ENCODE assay signal across 19 cellular contexts in genomic region chr6:157466340-157466643, GRCh38.
DNase-seq lines count a peak whose midpoint lies in the region; ATAC-seq, FAIRE-seq and TF ChIP-seq lines count a peak whose summit lies in the region.
"Had no signal": no experiment of that assay in that cellular context is flagged by ENCODE, and none has a peak within 500 bp of the region (broad histone marks: within the 10 kb centered on the region; RNA-seq: fewer than 3 reads in every experiment).

No MANE protein-coding gene starts in this region.

- H3K9ac ChIP-seq in K562 (ENCODE audit: insufficient read depth in 1 of 2, low read depth in 2 of 2, low read length in 2 of 2) (peak overlapping the region in 1 of 2 experiments; percentile 69; a peak in 2 of 4 replicates), neuronal stem cell (ENCODE audit: low read depth, low read length, poor library complexity) (peak overlapping the region; percentile 56)
- H3K9ac ChIP-seq: BLaER1 treated with 17β-estradiol and CSF1 and Interleukin-3, amounts not matched to agents 10 nM and 100 nM; GM23248 had no signal

- no peak overlapping the region for H3K4me2 ChIP-seq in K562 (ENCODE audit: insufficient read depth, low read length)
- H3K4me2 ChIP-seq in neuronal stem cell (ENCODE audit: insufficient read depth, low read length, poor library complexity, severe bottlenecking): no peak overlapping the region

- H2AFZ ChIP-seq in K562 (ENCODE audit: low read depth, low read length): no peak overlapping the region
- no peak overlapping the region for H2AFZ ChIP-seq in neuronal stem cell (ENCODE audit: low read length)
- H2AFZ ChIP-seq: GM23248 had no signal

- no peak for ATAC-seq in K562
- ATAC-seq: GM12878 had no signal

- H3K14ac ChIP-seq in neuronal stem cell (ENCODE audit: low read length): no peak overlapping the region

- peak overlapping the region; percentile 71 for H2AK5ac ChIP-seq in neuronal stem cell (ENCODE audit: low read depth, low read length)

- TF ChIP-seq POLR2A in K562 (conservative IDR thresholded peaks at IDR 0.05): no peak
- TF ChIP-seq POLR2A in uterus (IDR thresholded peaks at IDR 0.05): no peak
- no peak for TF ChIP-seq POLR2A in H54 (IDR thresholded peaks at IDR 0.05; ENCODE audit: low read depth, low read length)

- no peaks in the 10 kb centered on the region for H3K9me1 ChIP-seq in K562 (ENCODE audit: control insufficient read depth, insufficient read depth, low read length)

- H4K8ac ChIP-seq in neuronal stem cell (ENCODE audit: low read depth, low read length): no peak overlapping the region

- H3K36me3 ChIP-seq in K562 (ENCODE audit: control insufficient read depth, insufficient read depth, low read length) (no peaks in the 10 kb centered on the region), neuronal stem cell (replicated peaks in 1 of 2; ENCODE audit: control insufficient read depth in 2 of 2, insufficient read depth in 2 of 2, low read length in 2 of 2) (no peaks in the 10 kb centered on the region), uterus (no peaks in the 10 kb centered on the region)
- H3K36me3 ChIP-seq: BLaER1 treated with 17β-estradiol and CSF1 and Interleukin-3, amounts not matched to agents 10 nM and 100 nM had no signal

- no peak for TF ChIP-seq RAD21 in K562 (CRISPR knock-in tag; conservative IDR thresholded peaks at IDR 0.05 in 1 of 2, IDR thresholded peaks at IDR 0.05 in 1 of 2)

- no peaks in the 10 kb centered on the region for H4K20me1 ChIP-seq in K562 (replicated peaks; ENCODE audit: control insufficient read depth, insufficient read depth, low read length)
- H4K20me1 ChIP-seq: BLaER1 treated with 17β-estradiol and CSF1 and Interleukin-3, amounts not matched to agents 10 nM and 100 nM had no signal

- peaks cover 40% of the 10 kb centered on the region for H3K4me1 Mint-ChIP-seq in activated CD4-positive, alpha-beta T cell treated with anti-CD3 and anti-CD28 coated beads, Interleukin-2, amount 10 ng/mL, durations not matched to agents 24 days and 14 days

- intact Hi-C loops in activated CD4-positive, alpha-beta T cell treated with anti-CD3 and anti-CD28 coated beads, Interleukin-2, amount 10 ng/mL, durations not matched to agents 24 days and 14 days (cut with micrococcal nuclease): loop anchor here (10.0 kb wide), 1 partner anchor 479 kb away; no protein-coding TSS in a partner anchor
- intact Hi-C loops in K562 (cut with micrococcal nuclease): no loop called here
- intact Hi-C loops in uterus (cut with DNase I; ENCODE audit: low total_unique reads): no loop called here

- H3K4ac ChIP-seq in neuronal stem cell (ENCODE audit: low read length): no peak overlapping the region

- no peak for FAIRE-seq in K562 (lab: Jason Lieb, UNC)
- FAIRE-seq in H54 (lab: Jason Lieb, UNC): no peak
- FAIRE-seq: GM12878, HTR-8/SVneo had no signal

- no peak overlapping the region for H3K23ac ChIP-seq in neuronal stem cell (ENCODE audit: low read depth, low read length, poor library complexity)

- H3K4me3 ChIP-seq in K562 (no peak overlapping the region), neuronal stem cell (ENCODE audit: low read length in 2 of 2) (no peak overlapping the region), uterus (no peak overlapping the region)
- H3K4me3 ChIP-seq: BLaER1 treated with 17β-estradiol and CSF1 and Interleukin-3, amounts not matched to agents 10 nM and 100 nM; GM12878; GM23248 had no signal

- no peak overlapping the region for H4K91ac ChIP-seq in neuronal stem cell (ENCODE audit: low read depth, low read length, poor library complexity)

- WGBS in K562 (ENCODE audit: insufficient coverage, low coverage, missing lambda C conversion rate): 96% methylated on average over 4 of the region's 4 CpGs
- WGBS in neuronal stem cell (ENCODE audit: extremely low coverage in 2 of 2, insufficient read length in 2 of 2, insufficient replicate concordance in 1 of 2), 2 donors: no CpG with 5 or more reads among the region's 4 CpGs

- no peak for DNase-seq in activated CD4-positive, alpha-beta T cell treated with anti-CD3 and anti-CD28 coated beads, Interleukin-2, amount 10 ng/mL, durations not matched to agents 24 days and 14 days
- DNase-seq in activated CD4-positive, alpha-beta T cell treated with anti-CD3 and anti-CD28 coated beads for 4 hours: no peak
- DNase-seq in K562 (ENCODE audit: extremely low read depth in 1 of 4, low spot score in 3 of 4) (no peak), neuronal stem cell (ENCODE audit: low spot score) (no peak), uterus (no peak), NCI-H146 (lab: John Stamatoyannopoulos, UW) (no peak), dedifferentiated amniotic fluid mesenchymal stem cell (ENCODE audit: extremely low spot score) (no peak), H54 (ENCODE audit: insufficient read length, low spot score) (no peak)
- DNase-seq: AML-193; Calu3; CD4-positive, CD25-positive, alpha-beta regulatory T cell; DMS 273 treated with DMSO at 0.1 percent for 48 hours; GM23248; HCEC 1CT; HFFc6 had no signal

- no peak overlapping the region for H3K27ac ChIP-seq in K562 (ENCODE audit: extremely low read depth, low read depth, low read length)
- H3K27ac ChIP-seq in neuronal stem cell (replicated peaks; ENCODE audit: low read length): no peak overlapping the region
- peak overlapping the region; percentile 24 to 34 for H3K27ac ChIP-seq in uterus
- H3K27ac ChIP-seq: 22Rv1, GM23248 had no signal

- peaks cover 38% of the 10 kb centered on the region; the same call in 2 of the 3 replicates for H3K79me2 ChIP-seq in K562 (ENCODE audit: control insufficient read depth, insufficient read depth, low read length)

- H2BK5ac ChIP-seq in neuronal stem cell (ENCODE audit: low read length): no peak overlapping the region

- no peak overlapping the region for H2BK12ac ChIP-seq in neuronal stem cell (ENCODE audit: low read length)

- no peak overlapping the region for H2BK15ac ChIP-seq in neuronal stem cell (ENCODE audit: low read length)

- POLR2A ChIA-PET in K562 (lab: Yijun Ruan, JAX): no interaction called here

- no peak for TF ChIP-seq CTCF in K562 (IDR thresholded peaks at IDR 0.05 in 2 of 3, conservative IDR thresholded peaks at IDR 0.05 in 1 of 3; ENCODE audit: insufficient read depth in 2 of 3, low read depth in 1 of 3, low read length in 3 of 3)
- no peak for TF ChIP-seq CTCF in uterus (IDR thresholded peaks at IDR 0.05)

- H3K36me3 Mint-ChIP-seq in activated CD4-positive, alpha-beta T cell treated with anti-CD3 and anti-CD28 coated beads, Interleukin-2, amount 10 ng/mL, durations not matched to agents 24 days and 14 days (ENCODE audit: low read depth): peaks cover 4% of the 10 kb centered on the region
- H3K36me3 Mint-ChIP-seq: CD4-positive, CD25-positive, alpha-beta regulatory T cell had no signal

- no peak for TF ChIP-seq EP300 in K562 (IDR thresholded peaks at IDR 0.05; ENCODE audit: low read length)

- no peaks in the 10 kb centered on the region for H3K79me1 ChIP-seq in neuronal stem cell (ENCODE audit: low read depth, low read length)

- H3K27me3 ChIP-seq in K562 (ENCODE audit: control insufficient read depth in 2 of 2, insufficient read depth in 2 of 2, low read length in 2 of 2): no peaks in the 10 kb centered on the region
- no peaks in the 10 kb centered on the region for H3K27me3 ChIP-seq in neuronal stem cell (ENCODE audit: control insufficient read depth in 3 of 3, insufficient read depth in 3 of 3, low read depth in 1 of 3, low read length in 3 of 3)
- no peaks in the 10 kb centered on the region for H3K27me3 ChIP-seq in uterus

- H3K4me3 Mint-ChIP-seq in activated CD4-positive, alpha-beta T cell treated with anti-CD3 and anti-CD28 coated beads, Interleukin-2, amount 10 ng/mL, durations not matched to agents 24 days and 14 days: no peak overlapping the region
- H3K4me3 Mint-ChIP-seq: CD4-positive, CD25-positive, alpha-beta regulatory T cell; HFFc6 had no signal

- no peaks in the 10 kb centered on the region for H3K9me3 Mint-ChIP-seq in activated CD4-positive, alpha-beta T cell treated with anti-CD3 and anti-CD28 coated beads, Interleukin-2, amount 10 ng/mL, durations not matched to agents 24 days and 14 days
- H3K9me3 Mint-ChIP-seq: CD4-positive, CD25-positive, alpha-beta regulatory T cell; HFFc6 had no signal

- peaks cover 30 to 47% of the 10 kb centered on the region in 2 experiments for H3K4me1 ChIP-seq in K562 (replicated peaks in 1 of 2; ENCODE audit: control insufficient read depth in 2 of 2, insufficient read depth in 2 of 2, low read length in 2 of 2)
- peaks cover 10 to 11% of the 10 kb centered on the region in 2 donors for H3K4me1 ChIP-seq in neuronal stem cell (ENCODE audit: control insufficient read depth in 2 of 2, insufficient read depth in 1 of 2, low read depth in 1 of 2, low read length in 2 of 2)
- H3K4me1 ChIP-seq in uterus: no peaks in the 10 kb centered on the region

- H3K18ac ChIP-seq in neuronal stem cell (ENCODE audit: low read length): peak overlapping the region; percentile 39

- H3K27me3 Mint-ChIP-seq in activated CD4-positive, alpha-beta T cell treated with anti-CD3 and anti-CD28 coated beads, Interleukin-2, amount 10 ng/mL, durations not matched to agents 24 days and 14 days: no peaks in the 10 kb centered on the region
- H3K27me3 Mint-ChIP-seq: CD4-positive, CD25-positive, alpha-beta regulatory T cell had no signal

- no TSS peak for BruUV-seq in K562 (replicated peaks; lab: Mats Ljungman, UMichigan)

- CTCF ChIA-PET in K562 (lab: Yijun Ruan, JAX; ENCODE audit: low intra/inter-chr PET ratio): no interaction called here

- H2BK120ac ChIP-seq in neuronal stem cell (ENCODE audit: low read depth, low read length): no peak overlapping the region

- no peaks in the 10 kb centered on the region for H3K9me3 ChIP-seq in K562 (replicated peaks; ENCODE audit: control insufficient read depth, insufficient read depth, low read depth, low read length)
- H3K9me3 ChIP-seq in neuronal stem cell (replicated peaks in 1 of 2; ENCODE audit: control insufficient read depth in 2 of 2, insufficient read depth in 1 of 2, low read depth in 1 of 2, low read length in 2 of 2): no peaks in the 10 kb centered on the region
- H3K9me3 ChIP-seq in uterus: no peaks in the 10 kb centered on the region
- H3K9me3 ChIP-seq: BLaER1 treated with 17β-estradiol and CSF1 and Interleukin-3, amounts not matched to agents 10 nM and 100 nM had no signal

- in situ Hi-C loops in K562 (cut with MboI): no loop called here

- H3K27ac Mint-ChIP-seq in activated CD4-positive, alpha-beta T cell treated with anti-CD3 and anti-CD28 coated beads, Interleukin-2, amount 10 ng/mL, durations not matched to agents 24 days and 14 days: peak overlapping the region; percentile 93
- H3K27ac Mint-ChIP-seq: CD4-positive, CD25-positive, alpha-beta regulatory T cell; HFFc6 had no signal

TF ChIP-seq in K562, 482 proteins besides CTCF, POLR2A, EP300 and RAD21 (continues in another document):
- peak; percentile 98 for TF ChIP-seq MAFK (IDR thresholded peaks at IDR 0.05; ENCODE audit: low read length)
- TF ChIP-seq HMG20A (CRISPR knock-in tag; conservative IDR thresholded peaks at IDR 0.05): no peak
- TF ChIP-seq MAFG (tag; conservative IDR thresholded peaks at IDR 0.05): peak; percentile 94
- TF ChIP-seq PML (IDR thresholded peaks at IDR 0.05; ENCODE audit: low read length): no peak

Comparison
In these comparisons a context has a peak if more than half of its experiments do, and no peak if none do; other contexts are left out.
1. H3K27ac ChIP-seq: peak in uterus (2 of 2); none in K562 (single experiment) and neuronal stem cell (single experiment).